In the genomic region with DNA sequence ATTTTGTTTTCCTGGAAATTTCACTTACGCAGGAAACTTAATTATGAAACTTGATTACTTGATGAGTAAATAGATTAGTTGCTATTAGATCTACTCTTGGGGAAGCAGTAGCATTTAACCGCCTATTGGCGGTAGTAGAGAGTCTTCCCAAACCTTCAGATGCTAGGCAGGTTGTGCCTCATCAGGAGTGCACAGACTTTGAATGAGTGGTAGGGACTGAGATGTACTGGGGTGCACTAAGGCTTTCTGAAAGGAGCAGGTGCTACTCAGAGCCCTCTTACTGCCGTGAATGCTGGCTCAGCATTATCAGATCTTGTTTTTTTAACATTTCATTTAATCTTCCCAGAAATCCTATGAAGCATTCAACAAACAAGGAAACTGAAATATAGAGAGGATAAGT, we compare ENCODE assay signal across 8 cellular contexts. TPM values are rescaled to one million over a fixed set of nuclear protein-coding genes. Genes with fewer than 3 reads are reported as not detected.
A peak's percentile ranks its signal among the peaks of the same experiment; 100 is the strongest.
DNase-seq lines count a peak whose midpoint lies in the region; ATAC-seq and TF ChIP-seq lines count a peak whose summit lies in the region.

No MANE protein-coding gene starts in this region.

- H3K27ac ChIP-seq in SU-DHL-6 (ENCODE audit: low read depth, low read length) (no peak overlapping the region), testis (no peak overlapping the region)

- H3K9me3 ChIP-seq in SU-DHL-6 (ENCODE audit: insufficient read depth, low read length) (no peaks in the 10 kb centered on the region), testis (no peaks in the 10 kb centered on the region)

- H3K4me1 ChIP-seq in testis = no peaks in the 10 kb centered on the region

- no peak overlapping the region for H3K9ac ChIP-seq in SU-DHL-6 (ENCODE audit: low read length)

- H3K27me3 ChIP-seq in SU-DHL-6 (ENCODE audit: low read length) = no peaks in the 10 kb centered on the region
- no peaks in the 10 kb centered on the region for H3K27me3 ChIP-seq in testis

- H4K20me1 ChIP-seq in SU-DHL-6 (ENCODE audit: low read depth, low read length) = no peaks in the 10 kb centered on the region; the same call in 1 of the 2 replicates

- no peak for ATAC-seq in HG03108 (IDR thresholded peaks at IDR 0.05; ENCODE audit: unreplicated experiment)

- TF ChIP-seq CTCF in SU-DHL-6 (IDR thresholded peaks at IDR 0.05; ENCODE audit: insufficient read depth, low read length, poor library complexity, severe bottlenecking) (peak; percentile 62), testis (IDR thresholded peaks at IDR 0.05) (peak in 2 of 3 experiments; percentile 14 to 66)

- no peak overlapping the region for H3K4me2 ChIP-seq in SU-DHL-6 (ENCODE audit: low read depth, low read length, poor library complexity, severe bottlenecking)

- H3K4me3 ChIP-seq in SU-DHL-6 (ENCODE audit: insufficient read depth, low read length, poor library complexity, severe bottlenecking) = no peak overlapping the region
- no peak overlapping the region for H3K4me3 ChIP-seq in testis

- H2AFZ ChIP-seq in SU-DHL-6 (ENCODE audit: low read depth, low read length, severe bottlenecking) = no peak overlapping the region

- 59 to 73% methylated on average over 4 of the region's 4 CpGs for whole genome bisulfite sequencing in testis, 2 donors

- POLR2A ChIA-PET in HEK293T (lab: Yijun Ruan, JAX) = no interaction called here

- DNase-seq in NCI-H2029 treated with DMSO at 0.1 percent for 48 hours (lab: John Stamatoyannopoulos, UW) (peak; percentile 8), NCI-H2029 (lab: John Stamatoyannopoulos, UW) (no peak), HEK293T (ENCODE audit: extremely low spot score) (peak; percentile 53), foreskin melanocyte (peak; percentile 21), testis (no peak), NCI-H2227 (lab: John Stamatoyannopoulos, UW; ENCODE audit: unreplicated experiment) (no peak)

- no peak for TF ChIP-seq POLR2A in testis (IDR thresholded peaks at IDR 0.05)

- peaks cover 18% of the 10 kb centered on the region for H3K79me2 ChIP-seq in SU-DHL-6 (ENCODE audit: insufficient read depth, low read length)

- no peaks in the 10 kb centered on the region for H3K9me2 ChIP-seq in SU-DHL-6 (replicated peaks; ENCODE audit: insufficient read depth, low read length)

- CTCF ChIA-PET in HEK293T (lab: Yijun Ruan, JAX) = interaction anchor here (1.4 kb wide), 1 partner anchor 12 kb away, joined by 5 read pairs; no protein-coding TSS in a partner anchor

- intact Hi-C loops in testis (cut with DNase I; ENCODE audit: low total_unique reads) = no loop called here

- H3K36me3 ChIP-seq in SU-DHL-6 (ENCODE audit: low read length) (0 out of 2 replicates have a peak, but pooled peaks cover 4% of the 10 kb centered on the region), testis (ENCODE audit: low read depth, missing control alignments) (no peaks in the 10 kb centered on the region)

- H3F3A ChIP-seq in SU-DHL-6 (ENCODE audit: insufficient read depth) = peaks cover 27% of the 10 kb centered on the region; the same call in 1 of the 2 replicates

TF ChIP-seq in HEK293T, 16 proteins besides CTCF, POLR2A, EP300 and RAD21:
- TF ChIP-seq L3MBTL2 (conservative IDR thresholded peaks at IDR 0.05) = no peak
- no peak for TF ChIP-seq FOXK2 (IDR thresholded peaks at IDR 0.05)
- no peak for TF ChIP-seq ELF4 (IDR thresholded peaks at IDR 0.05)
- TF ChIP-seq HDGF (IDR thresholded peaks at IDR 0.05; ENCODE audit: borderline replicate concordance) = no peak
- TF ChIP-seq BHLHE40 (IDR thresholded peaks at IDR 0.05; ENCODE audit: borderline replicate concordance) = no peak
- TF ChIP-seq ARNT (IDR thresholded peaks at IDR 0.05) = no peak
- TF ChIP-seq TARDBP (IDR thresholded peaks at IDR 0.05) = no peak
- TF ChIP-seq SP1 (IDR thresholded peaks at IDR 0.05) = no peak
- no peak for TF ChIP-seq SUZ12 (IDR thresholded peaks at IDR 0.05)
- TF ChIP-seq FOXM1 (IDR thresholded peaks at IDR 0.05; ENCODE audit: borderline replicate concordance) = no peak
- no peak for TF ChIP-seq CTBP1 (IDR thresholded peaks at IDR 0.05; ENCODE audit: borderline replicate concordance)
- no peak for TF ChIP-seq ZNF384 (IDR thresholded peaks at IDR 0.05)
- TF ChIP-seq LEF1 (IDR thresholded peaks at IDR 0.05; ENCODE audit: borderline replicate concordance) = no peak
- no peak for TF ChIP-seq NFRKB (IDR thresholded peaks at IDR 0.05)
- no peak for TF ChIP-seq FOXA1 (IDR thresholded peaks at IDR 0.05)
- TF ChIP-seq, protein P1, sequence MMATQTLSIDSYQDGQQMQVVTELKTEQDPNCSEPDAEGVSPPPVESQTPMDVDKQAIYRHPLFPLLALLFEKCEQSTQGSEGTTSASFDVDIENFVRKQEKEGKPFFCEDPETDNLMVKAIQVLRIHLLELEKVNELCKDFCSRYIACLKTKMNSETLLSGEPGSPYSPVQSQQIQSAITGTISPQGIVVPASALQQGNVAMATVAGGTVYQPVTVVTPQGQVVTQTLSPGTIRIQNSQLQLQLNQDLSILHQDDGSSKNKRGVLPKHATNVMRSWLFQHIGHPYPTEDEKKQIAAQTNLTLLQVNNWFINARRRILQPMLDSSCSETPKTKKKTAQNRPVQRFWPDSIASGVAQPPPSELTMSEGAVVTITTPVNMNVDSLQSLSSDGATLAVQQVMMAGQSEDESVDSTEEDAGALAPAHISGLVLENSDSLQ (IDR thresholded peaks at IDR 0.05) = no peak

RNA-seq across cellular contexts. Expression of a gene that starts 7.7 kb away (rescaled TPM):
- total RNA-seq in testis = 10 to 100 TPM; 17.5 to 20.9 TPM
- 10.8 TPM for polyA plus RNA-seq in testis (ENCODE audit: insufficient read depth, low read depth, low replicate concordance)

RNA-seq across cellular contexts. Expression of a gene that starts 7.8 kb away (rescaled TPM):
- 10 to 100 TPM; 13.9 to 15.7 TPM for total RNA-seq in testis
- polyA plus RNA-seq in testis (ENCODE audit: insufficient read depth, low read depth, low replicate concordance) = 20.0 TPM

RNA-seq across cellular contexts. Expression of a gene that starts 15.6 kb away (rescaled TPM):
- total RNA-seq in testis = 100 to 1,000 TPM; 199 to 238 TPM
- 202 TPM for polyA plus RNA-seq in testis (ENCODE audit: insufficient read depth, low read depth, low replicate concordance)

RNA-seq across cellular contexts. Expression of a gene that starts 16.1 kb away (rescaled TPM):
- total RNA-seq in testis = 100 to 1,000 TPM; 549 to 563 TPM
- polyA plus RNA-seq in testis (ENCODE audit: insufficient read depth, low read depth, low replicate concordance) = 485 TPM

RNA-seq across cellular contexts. Expression of a gene that starts 41.9 kb away (rescaled TPM):
- 100 to 1,000 TPM; 404 to 461 TPM for total RNA-seq in testis
- polyA plus RNA-seq in testis (ENCODE audit: insufficient read depth, low read depth, low replicate concordance) = 725 TPM

Comparison
In these comparisons a context has a peak if more than half of its experiments do, and no peak if none do; other contexts are left out.
1. DNase-seq: peak in NCI-H2029 treated with DMSO at 0.1 percent for 48 hours (single experiment), HEK293T (single experiment) and foreskin melanocyte (single experiment); none in NCI-H2029 (single experiment), testis (single experiment) and NCI-H2227 (single experiment).